Comparison of ENCODE assay signal across 11 cellular contexts in the genomic region with DNA sequence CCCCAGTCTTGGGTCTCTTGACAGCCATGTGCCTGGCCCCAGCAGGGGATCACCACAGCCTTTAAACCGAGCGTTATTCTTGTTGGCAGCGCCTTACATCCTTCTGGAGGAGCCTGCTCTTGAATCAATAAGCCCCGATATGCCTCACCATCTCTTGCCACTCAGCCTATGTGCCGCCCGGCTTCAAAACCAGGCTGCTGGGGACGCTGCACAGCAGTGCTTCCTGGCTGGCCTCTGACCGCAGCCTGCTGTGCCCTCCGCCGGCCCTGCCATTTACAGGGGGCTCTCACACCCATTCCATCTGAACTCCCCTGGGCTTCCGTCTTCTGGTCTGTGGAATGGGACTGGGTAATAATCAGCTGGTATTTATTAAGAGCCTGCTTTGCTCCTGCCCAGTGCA. TPM values are rescaled to one million over a fixed set of nuclear protein-coding genes. Genes with fewer than 3 reads are reported as not detected.
DNase-seq lines count a peak whose midpoint lies in the region; ATAC-seq and TF ChIP-seq lines count a peak whose summit lies in the region.
"Had no signal": no experiment of that assay in that cellular context is flagged by ENCODE, and none has a peak within 500 bp of the region (broad histone marks: within the 10 kb centered on the region; RNA-seq: fewer than 3 reads in every experiment).

No MANE protein-coding gene starts in this region.

- H3K9me3 ChIP-seq in CD4-positive, alpha-beta T cell (ENCODE audit: control insufficient read depth, low read length) = no peaks in the 10 kb centered on the region
- H3K9me3 ChIP-seq: SJCRH30 had no signal

- H3K27me3 Mint-ChIP-seq in CD4-positive, alpha-beta T cell = no peaks in the 10 kb centered on the region
- H3K27me3 Mint-ChIP-seq in activated T-helper 1 cell treated with anti-CD3 and anti-CD28 coated beads, Interleukin-12 subunit alpha, Interleukin-12 subunit beta, Interleukin-2, Interleukin-4 antibody, amounts not matched to agents 30 ng/mL and 10 ng/mL and 1 ng/mL, durations not matched to agents 14 hours and 24 hours and 36 hours (ENCODE audit: insufficient read depth) = no peaks in the 10 kb centered on the region
- no peaks in the 10 kb centered on the region for H3K27me3 Mint-ChIP-seq in natural killer cell (ENCODE audit: low read depth in 2 of 2)

- H3K4me3 Mint-ChIP-seq in CD4-positive, alpha-beta T cell = peak overlapping the region; percentile 89
- H3K4me3 Mint-ChIP-seq in activated T-helper 1 cell treated with anti-CD3 and anti-CD28 coated beads, Interleukin-12 subunit alpha, Interleukin-12 subunit beta, Interleukin-2, Interleukin-4 antibody, amounts not matched to agents 30 ng/mL and 10 ng/mL and 1 ng/mL, durations not matched to agents 14 hours and 24 hours and 36 hours = peak overlapping the region; percentile 79
- peak overlapping the region; percentile 88 for H3K4me3 Mint-ChIP-seq in natural killer cell

- no peak for DNase-seq in CD4-positive, alpha-beta T cell
- DNase-seq in GM12864 (ENCODE audit: low read depth) = no peak
- no peak for DNase-seq in activated T-helper 1 cell treated with anti-CD3 and anti-CD28 coated beads, Interleukin-12 subunit alpha, Interleukin-12 subunit beta, Interleukin-2, Interleukin-4 antibody, amounts not matched to agents 30 ng/mL and 10 ng/mL and 1 ng/mL, durations not matched to agents 14 hours and 24 hours and 36 hours (ENCODE audit: low spot score)
- no peak for DNase-seq in natural killer cell
- DNase-seq in NCI-H1694 treated with DMSO at 0.1 percent for 48 hours (lab: John Stamatoyannopoulos, UW) = no peak
- DNase-seq in NCI-H526 treated with DMSO at 0.1 percent for 48 hours (lab: John Stamatoyannopoulos, UW) = no peak
- DNase-seq: NCI-H1105 treated with DMSO at 0.1 percent for 48 hours, NCI-H748 treated with DMSO at 0.1 percent for 48 hours, SJCRH30 had no signal

- H3K9me3 Mint-ChIP-seq in CD4-positive, alpha-beta T cell = no peaks in the 10 kb centered on the region
- H3K9me3 Mint-ChIP-seq in activated T-helper 1 cell treated with anti-CD3 and anti-CD28 coated beads, Interleukin-12 subunit alpha, Interleukin-12 subunit beta, Interleukin-2, Interleukin-4 antibody, amounts not matched to agents 30 ng/mL and 10 ng/mL and 1 ng/mL, durations not matched to agents 14 hours and 24 hours and 36 hours = no peaks in the 10 kb centered on the region
- H3K9me3 Mint-ChIP-seq in natural killer cell = no peaks in the 10 kb centered on the region

- peaks cover 12% of the 10 kb centered on the region for H3K36me3 Mint-ChIP-seq in CD4-positive, alpha-beta T cell (ENCODE audit: low read depth)
- H3K36me3 Mint-ChIP-seq in activated T-helper 1 cell treated with anti-CD3 and anti-CD28 coated beads, Interleukin-12 subunit alpha, Interleukin-12 subunit beta, Interleukin-2, Interleukin-4 antibody, amounts not matched to agents 30 ng/mL and 10 ng/mL and 1 ng/mL, durations not matched to agents 14 hours and 24 hours and 36 hours (ENCODE audit: low read depth) = no peaks in the 10 kb centered on the region
- no peaks in the 10 kb centered on the region for H3K36me3 Mint-ChIP-seq in natural killer cell

- peaks cover 32% of the 10 kb centered on the region for H3K4me1 Mint-ChIP-seq in CD4-positive, alpha-beta T cell (ENCODE audit: low read depth)
- H3K4me1 Mint-ChIP-seq in activated T-helper 1 cell treated with anti-CD3 and anti-CD28 coated beads, Interleukin-12 subunit alpha, Interleukin-12 subunit beta, Interleukin-2, Interleukin-4 antibody, amounts not matched to agents 30 ng/mL and 10 ng/mL and 1 ng/mL, durations not matched to agents 14 hours and 24 hours and 36 hours (ENCODE audit: low read depth) = peaks cover 38% of the 10 kb centered on the region
- H3K4me1 Mint-ChIP-seq in natural killer cell = peaks cover 28 to 56% of the 10 kb centered on the region in 2 donors

- no peak for ATAC-seq in CD4-positive, alpha-beta T cell (ENCODE audit: poor library complexity)
- no peak for ATAC-seq in natural killer cell
- no peak for ATAC-seq in GM19452 (IDR thresholded peaks at IDR 0.05; ENCODE audit: unreplicated experiment)

- H3K4me3 ChIP-seq in GM12864 (ENCODE audit: low read depth, low read length) = peak overlapping the region; percentile 61
- H3K4me3 ChIP-seq: coronary artery, SJCRH30 had no signal

- CTCF ChIA-PET in CD4-positive, alpha-beta T cell (lab: Charles Lee) = interaction anchor here (1.2 to 2.0 kb wide), 3 partner anchors 108 to 170 kb away, joined by 4 to 6 read pairs (median 4); no protein-coding TSS in a partner anchor

- H3K27ac ChIP-seq in CD4-positive, alpha-beta T cell (ENCODE audit: low read depth, low read length) = peak overlapping the region; percentile 56
- H3K27ac ChIP-seq: coronary artery, SJCRH30 had no signal

- intact Hi-C loops in CD4-positive, alpha-beta T cell (cut with DNase I, micrococcal nuclease) = loop anchor here in 1 of 2 experiments (2.0 to 10.0 kb wide), 2 partner anchors 425 to 1009 kb away; no protein-coding TSS in a partner anchor
- intact Hi-C loops in activated T-helper 1 cell treated with anti-CD3 and anti-CD28 coated beads, Interleukin-12 subunit alpha, Interleukin-12 subunit beta, Interleukin-2, Interleukin-4 antibody, amounts not matched to agents 30 ng/mL and 10 ng/mL and 1 ng/mL, durations not matched to agents 14 hours and 24 hours and 36 hours (cut with micrococcal nuclease) = loop anchor here (2.0 to 10.0 kb wide), 3 partner anchors 507 to 1379 kb away; a partner anchor contains a TSS
- intact Hi-C loops in natural killer cell (cut with micrococcal nuclease) = loop anchor here (2.0 to 10.0 kb wide), 2 partner anchors 169 to 1009 kb away; no protein-coding TSS in a partner anchor

- POLR2A ChIA-PET in CD4-positive, alpha-beta T cell (lab: Charles Lee) = interaction anchor here (0.6 to 4.5 kb wide), 12 partner anchors 9 to 372 kb away, joined by 3 to 54 read pairs (median 5); a partner anchor contains a TSS

- H3K27me3 ChIP-seq in CD4-positive, alpha-beta T cell (ENCODE audit: control insufficient read depth, insufficient read depth, low read length) = no peaks in the 10 kb centered on the region

- H3K27ac Mint-ChIP-seq in CD4-positive, alpha-beta T cell = peak overlapping the region; percentile 92
- H3K27ac Mint-ChIP-seq in activated T-helper 1 cell treated with anti-CD3 and anti-CD28 coated beads, Interleukin-12 subunit alpha, Interleukin-12 subunit beta, Interleukin-2, Interleukin-4 antibody, amounts not matched to agents 30 ng/mL and 10 ng/mL and 1 ng/mL, durations not matched to agents 14 hours and 24 hours and 36 hours = peak overlapping the region; percentile 81
- H3K27ac Mint-ChIP-seq in natural killer cell = peak overlapping the region; percentile 91 to 96

- TF ChIP-seq CTCF in CD4-positive, alpha-beta T cell (IDR thresholded peaks at IDR 0.05) = no peak
- no peak for TF ChIP-seq CTCF in GM12864 (IDR thresholded peaks at IDR 0.05; ENCODE audit: low read depth, low read length, missing control alignments)
- TF ChIP-seq CTCF in natural killer cell (IDR thresholded peaks at IDR 0.05) = no peak

RNA-seq across cellular contexts. Expression of a gene that starts 3.0 kb away (rescaled TPM):
- total RNA-seq in CD4-positive, alpha-beta T cell = 10 to 100 TPM; 12.0 to 12.5 TPM
- 22.4 and 24.0 TPM in 2 replicates for total RNA-seq in activated T-helper 1 cell treated with anti-CD3 and anti-CD28 coated beads, Interleukin-12 subunit alpha, Interleukin-12 subunit beta, Interleukin-2, Interleukin-4 antibody, amounts not matched to agents 30 ng/mL and 10 ng/mL and 1 ng/mL, durations not matched to agents 14 hours and 24 hours and 36 hours
- total RNA-seq in natural killer cell = 10 to 100 TPM in 1 of 3 donors, 1 to 10 TPM in 2; 8.1 to 11.1 (median 9.8) TPM

RNA-seq across cellular contexts. Expression of a gene that starts 23.7 kb away (rescaled TPM):
- total RNA-seq in CD4-positive, alpha-beta T cell = 10 to 100 TPM; 57.9 to 60.7 TPM
- total RNA-seq in activated T-helper 1 cell treated with anti-CD3 and anti-CD28 coated beads, Interleukin-12 subunit alpha, Interleukin-12 subunit beta, Interleukin-2, Interleukin-4 antibody, amounts not matched to agents 30 ng/mL and 10 ng/mL and 1 ng/mL, durations not matched to agents 14 hours and 24 hours and 36 hours = 161 and 177 TPM in 2 replicates
- total RNA-seq in natural killer cell = 10 to 100 TPM; 89.2 to 98.9 (median 91.9) TPM

RNA-seq across cellular contexts. Expression of a gene that starts 24.0 kb away (rescaled TPM):
- total RNA-seq in CD4-positive, alpha-beta T cell = 1 to 10 TPM; 5.3 to 6.5 TPM
- 8.4 and 8.6 TPM in 2 replicates for total RNA-seq in activated T-helper 1 cell treated with anti-CD3 and anti-CD28 coated beads, Interleukin-12 subunit alpha, Interleukin-12 subunit beta, Interleukin-2, Interleukin-4 antibody, amounts not matched to agents 30 ng/mL and 10 ng/mL and 1 ng/mL, durations not matched to agents 14 hours and 24 hours and 36 hours
- 1 to 10 TPM; 8.0 to 9.3 (median 8.8) TPM for total RNA-seq in natural killer cell
